8 cellular contexts compared by ENCODE assay signal in genomic region chr10:92692085-92692671, GRCh38. TPM values are rescaled to one million over a fixed set of nuclear protein-coding genes. Genes with fewer than 3 reads are reported as not detected.
A peak's percentile ranks its signal among the peaks of the same experiment; 100 is the strongest.
DNase-seq lines count a peak whose midpoint lies in the region; ATAC-seq and TF ChIP-seq lines count a peak whose summit lies in the region.

No MANE protein-coding gene starts in this region.

- DNase-seq in GM23338 (ENCODE audit: low spot score) (peak; percentile 71), islet precursor cell (peak; percentile 62), cortex of kidney (lab: John Stamatoyannopoulos, UW) (no peak), NCI-H2171 (lab: John Stamatoyannopoulos, UW) (no peak), WERI-Rb-1 (no peak)
- DNase-seq in activated CD8-positive, alpha-beta T cell treated with anti-CD3 and anti-CD28 coated beads, Interleukin-2, amount 10 ng/mL, durations not matched to agents 7 days and 5 days, result no peak

- H2AFZ ChIP-seq in GM23338, result peak overlapping the region; percentile 17; the same call in 1 of the 2 replicates

- H3K27me3 ChIP-seq in GM23338 (ENCODE audit: insufficient read depth) (peaks cover 99% of the 10 kb centered on the region), WERI-Rb-1 (ENCODE audit: insufficient read depth, low read depth, severe bottlenecking) (no peaks in the 10 kb centered on the region)

- H3K4me1 Mint-ChIP-seq in GM23338, result peaks cover 45% of the 10 kb centered on the region
- peaks cover 28% of the 10 kb centered on the region for H3K4me1 Mint-ChIP-seq in activated CD8-positive, alpha-beta T cell treated with anti-CD3 and anti-CD28 coated beads, Interleukin-2, amount 10 ng/mL, durations not matched to agents 7 days and 5 days (ENCODE audit: low read depth)

- CTCF ChIA-PET in activated CD8-positive, alpha-beta T cell treated with anti-CD3 and anti-CD28 coated beads, Interleukin-2, amount 10 ng/mL, durations not matched to agents 7 days and 5 days (lab: Charles Lee), result no interaction called here

- peaks cover 89% of the 10 kb centered on the region for H3K27me3 Mint-ChIP-seq in GM23338 (ENCODE audit: insufficient read depth, low read depth, poor library complexity)
- peaks cover 68% of the 10 kb centered on the region for H3K27me3 Mint-ChIP-seq in activated CD8-positive, alpha-beta T cell treated with anti-CD3 and anti-CD28 coated beads, Interleukin-2, amount 10 ng/mL, durations not matched to agents 7 days and 5 days (ENCODE audit: low read depth)

- TF ChIP-seq CTCF in GM23338 (conservative IDR thresholded peaks at IDR 0.05; ENCODE audit: low read depth in 2 of 2), result no peak
- TF ChIP-seq CTCF in WERI-Rb-1 (IDR thresholded peaks at IDR 0.05; ENCODE audit: low read depth, low read length), result no peak

- H3K36me3 ChIP-seq in GM23338 (ENCODE audit: insufficient read depth) (no peaks in the 10 kb centered on the region), WERI-Rb-1 (peaks cover 6% of the 10 kb centered on the region; the same call in 1 of the 2 replicates)

- H3K4me1 ChIP-seq in GM23338 (ENCODE audit: insufficient read depth), result peaks cover 42% of the 10 kb centered on the region

- H3K4me3 ChIP-seq in GM23338, result peak overlapping the region; percentile 56
- peak overlapping the region; percentile 26 to 61 (median 57) for H3K4me3 ChIP-seq in skin epidermis
- no peak overlapping the region for H3K4me3 ChIP-seq in WERI-Rb-1 (ENCODE audit: low read depth, low read length)

- POLR2A ChIA-PET in activated CD8-positive, alpha-beta T cell treated with anti-CD3 and anti-CD28 coated beads, Interleukin-2, amount 10 ng/mL, durations not matched to agents 7 days and 5 days (lab: Charles Lee), result no interaction called here

- H3K4me3 Mint-ChIP-seq in GM23338, result peak overlapping the region; percentile 69
- H3K4me3 Mint-ChIP-seq in activated CD8-positive, alpha-beta T cell treated with anti-CD3 and anti-CD28 coated beads, Interleukin-2, amount 10 ng/mL, durations not matched to agents 7 days and 5 days, result peak overlapping the region; percentile 1

- H3F3A ChIP-seq in GM23338 (replicated peaks; ENCODE audit: low read depth), result peaks cover 40% of the 10 kb centered on the region

- ATAC-seq in GM23338 (peak; percentile 10), GM18907 (IDR thresholded peaks at IDR 0.05; ENCODE audit: unreplicated experiment) (no peak)
- ATAC-seq in activated CD8-positive, alpha-beta T cell treated with anti-CD3 and anti-CD28 coated beads, Interleukin-2, amount 10 ng/mL, durations not matched to agents 7 days and 5 days, result no peak

- H3K9me3 Mint-ChIP-seq in GM23338, result no peaks in the 10 kb centered on the region
- no peaks in the 10 kb centered on the region for H3K9me3 Mint-ChIP-seq in activated CD8-positive, alpha-beta T cell treated with anti-CD3 and anti-CD28 coated beads, Interleukin-2, amount 10 ng/mL, durations not matched to agents 7 days and 5 days (ENCODE audit: insufficient read depth)

- no peaks in the 10 kb centered on the region for H3K79me2 ChIP-seq in GM23338 (replicated peaks; ENCODE audit: insufficient read depth)

- H3K27ac ChIP-seq in GM23338 (ENCODE audit: low read depth) (no peak overlapping the region), skin epidermis (peak overlapping the region in 19 of 21 experiments; percentile 10 to 93 (median 59)), WERI-Rb-1 (no peak overlapping the region)

- H3K36me3 Mint-ChIP-seq in GM23338 (ENCODE audit: low read depth), result no peaks in the 10 kb centered on the region; the same call in 2 of the 3 replicates
- no peaks in the 10 kb centered on the region for H3K36me3 Mint-ChIP-seq in activated CD8-positive, alpha-beta T cell treated with anti-CD3 and anti-CD28 coated beads, Interleukin-2, amount 10 ng/mL, durations not matched to agents 7 days and 5 days (ENCODE audit: low read depth)

- H3K9me3 ChIP-seq in WERI-Rb-1 (ENCODE audit: severe bottlenecking), result peaks cover 8% of the 10 kb centered on the region

- no peaks in the 10 kb centered on the region for H3K9me2 ChIP-seq in GM23338 (ENCODE audit: insufficient read depth)

- H3K27ac Mint-ChIP-seq in GM23338, result no peak overlapping the region
- no peak overlapping the region for H3K27ac Mint-ChIP-seq in activated CD8-positive, alpha-beta T cell treated with anti-CD3 and anti-CD28 coated beads, Interleukin-2, amount 10 ng/mL, durations not matched to agents 7 days and 5 days

- H3K4me2 ChIP-seq in GM23338, result peak overlapping the region; percentile 83

- H4K20me1 ChIP-seq in GM23338 (replicated peaks; ENCODE audit: insufficient read depth), result peaks cover 13% of the 10 kb centered on the region

TF ChIP-seq in GM23338, 12 proteins besides CTCF, POLR2A, EP300 and RAD21 (continues in another document):
- no peak for TF ChIP-seq ETS1 (IDR thresholded peaks at IDR 0.05)
- TF ChIP-seq EZH2phosphoT487 (IDR thresholded peaks at IDR 0.05; ENCODE audit: unreplicated experiment), result no peak
- TF ChIP-seq ZNF462 (CRISPR knock-in tag; IDR thresholded peaks at IDR 0.05), result no peak
- no peak for TF ChIP-seq NANOG (IDR thresholded peaks at IDR 0.05; ENCODE audit: borderline replicate concordance)
- no peak for TF ChIP-seq ZNF331 (CRISPR knock-in tag; IDR thresholded peaks at IDR 0.05; ENCODE audit: low read depth)

RNA-seq across cellular contexts. Expression of gene HHEX, which starts 2.4 kb away (rescaled TPM):
- total RNA-seq in GM23338 (2014; rRNA removed; shearing (Covaris generic)), result 0.39 and 0.59 TPM in 2 replicates
- polyA plus RNA-seq in GM23338 (2016; fragmentation: Nextera tagmentation; extraction: Ambion mirVana), result 0.99 and 2.0 TPM in 2 replicates
- under 1 TPM in 1 of 2 experiments, not detected in 1; 0.13 TPM for total RNA-seq in activated CD8-positive, alpha-beta T cell treated with anti-CD3 and anti-CD28 coated beads, Interleukin-2, amount 10 ng/mL, durations not matched to agents 7 days and 5 days

Comparison
In these comparisons a context has a peak if more than half of its experiments do, and no peak if none do; other contexts are left out.
1. DNase-seq: peak in GM23338 (single experiment) and islet precursor cell (single experiment); none in activated CD8-positive, alpha-beta T cell treated with anti-CD3 and anti-CD28 coated beads, Interleukin-2, amount 10 ng/mL, durations not matched to agents 7 days and 5 days (single experiment), cortex of kidney (single experiment), NCI-H2171 (single experiment) and WERI-Rb-1 (single experiment).
2. H3K27ac ChIP-seq: peak in skin epidermis (19 of 21); none in GM23338 (single experiment) and WERI-Rb-1 (single experiment).